In genomic region chrX:136779346-136779781, GRCh38 we compare ENCODE assay signal across 1 cellular context.
TF ChIP-seq lines count a peak whose summit lies in the region.

No MANE protein-coding gene starts in this region.

TF ChIP-seq in GM23338, 12 proteins besides CTCF, POLR2A, EP300 and RAD21 (continued from another document):
- TF ChIP-seq REST (IDR thresholded peaks at IDR 0.05; ENCODE audit: unreplicated experiment) (no peak), JUNB (IDR thresholded peaks at IDR 0.05; ENCODE audit: unreplicated experiment) (no peak)
